ENCODE assay signal across 8 cellular contexts in the genomic region with DNA sequence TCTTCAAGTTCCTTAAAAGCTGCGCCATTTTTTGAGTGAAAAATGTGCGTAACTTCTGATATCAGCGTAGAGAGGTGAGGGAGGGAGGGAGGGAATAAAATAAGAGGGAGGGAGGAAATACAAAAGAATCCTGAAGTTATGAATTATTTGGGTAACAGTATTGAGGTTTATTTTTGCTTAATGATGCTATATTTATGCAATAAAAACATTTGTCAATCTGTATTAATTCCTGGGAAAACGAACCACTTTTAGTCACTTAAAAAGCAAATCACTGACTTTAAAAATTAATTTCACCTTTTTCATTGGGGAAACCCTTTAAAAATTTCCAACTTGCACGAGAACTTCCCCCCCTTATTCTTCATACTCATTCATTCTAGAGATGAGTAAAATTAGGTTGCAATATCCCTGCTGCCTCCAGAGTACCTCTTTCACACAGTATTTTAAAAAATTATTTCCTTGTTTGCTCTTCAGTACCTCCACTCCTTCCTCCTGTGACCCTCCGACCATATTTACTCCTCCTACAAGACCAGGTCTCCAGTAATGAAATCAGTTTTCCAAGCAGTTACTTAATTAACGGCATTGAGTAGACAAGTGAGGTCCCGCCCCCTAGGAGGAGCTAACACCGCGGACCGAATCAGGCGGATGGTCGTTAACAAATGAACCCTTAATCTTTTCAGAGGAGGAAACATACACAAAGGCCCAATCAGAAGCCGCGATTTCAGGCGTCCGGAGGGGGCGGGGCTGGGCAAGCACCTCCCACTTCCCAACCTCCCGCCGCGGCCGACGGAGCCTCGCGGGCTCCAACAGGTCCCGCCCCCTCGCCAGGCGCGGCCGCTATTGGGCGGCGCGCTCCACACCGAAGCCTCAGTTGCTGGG. TPM values are rescaled to one million over a fixed set of nuclear protein-coding genes. Genes with fewer than 3 reads are reported as not detected.
DNase-seq lines count a peak whose midpoint lies in the region; ATAC-seq and TF ChIP-seq lines count a peak whose summit lies in the region.

No MANE protein-coding gene starts in this region.

- TF ChIP-seq CTCF in AG10803 (conservative IDR thresholded peaks at IDR 0.05; ENCODE audit: low read length) (peak; percentile 37), coronary artery (IDR thresholded peaks at IDR 0.05) (no peak)

- H3K4me3 ChIP-seq in AG10803 (ENCODE audit: low read length) (peak overlapping the region; percentile 72), coronary artery (peak overlapping the region; percentile 96)

- ATAC-seq in HG03432 (IDR thresholded peaks at IDR 0.05; ENCODE audit: unreplicated experiment): peak; percentile 80

- peak overlapping the region in 1 of 2 donors; percentile 51 for H3K27ac ChIP-seq in coronary artery

- DNase-seq in AG10803 (ENCODE audit: low read depth) (peak; percentile 97), GM19238 (ENCODE audit: insufficient read length, low spot score) (peak; percentile 94), NCI-H460 (ENCODE audit: extremely low read depth, low read depth) (peak; percentile 98), coronary artery (ENCODE audit: low spot score) (peak; percentile 99), left kidney (ENCODE audit: low read depth, low spot score) (peak; percentile 99)
- DNase-seq in activated CD4-positive, alpha-beta T cell treated with anti-CD3 and anti-CD28 coated beads for 1 hour: peak; percentile 97
- DNase-seq in stimulated activated CD4-positive, alpha-beta T cell treated with anti-CD3 and anti-CD28 coated beads, Interleukin-1b, Interleukin-23, amount 100 ng/mL, for 4 hours (ENCODE audit: low read depth in 2 of 2): peak; percentile 97

RNA-seq across cellular contexts. Expression of a gene that starts 0.5 kb away (rescaled TPM):
- total RNA-seq in NCI-H460 (2014; rRNA removed; shearing (Covaris generic)): 10.6 and 12.0 TPM in 2 replicates
- 5.2 and 9.2 TPM in 2 replicates for polyA plus RNA-seq in NCI-H460 (2014; cell fraction: nucleus; rRNA removed)
